In the genomic region with DNA sequence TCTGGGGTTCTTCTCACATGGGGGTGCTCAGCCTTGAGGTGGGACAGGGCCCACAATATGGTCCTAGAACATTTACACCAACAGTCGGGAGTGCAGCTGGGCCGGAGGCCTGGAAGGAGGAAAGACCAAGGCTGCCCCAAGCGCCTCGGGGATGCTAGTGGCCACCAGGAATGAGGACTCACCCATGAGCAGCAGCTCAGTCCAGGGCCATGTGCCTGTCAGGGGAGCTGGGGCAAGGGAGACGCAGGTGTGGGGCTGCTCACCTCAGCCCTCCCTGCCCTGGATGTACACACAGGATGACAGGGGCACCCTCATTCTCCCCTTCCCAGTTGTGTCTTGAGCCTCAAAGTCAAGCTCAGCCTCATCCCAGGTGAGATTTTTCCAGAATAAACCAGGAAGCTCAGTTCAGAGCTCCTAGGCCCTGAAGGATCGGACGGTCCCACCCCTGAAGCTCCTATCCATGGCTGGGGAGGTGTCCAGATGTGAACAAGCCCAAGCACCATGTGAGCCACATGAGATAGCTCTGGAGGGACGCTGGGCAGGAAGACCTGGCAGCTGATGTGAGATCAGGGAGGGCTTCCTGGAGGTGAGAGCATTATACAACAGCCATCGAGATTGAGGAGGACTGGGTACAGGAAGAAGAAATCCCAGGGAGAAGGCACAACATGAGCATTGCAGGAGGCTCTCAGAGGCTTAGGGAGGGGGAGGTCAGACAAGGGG, we compare ENCODE assay signal across 17 cellular contexts. TPM values are rescaled to one million over a fixed set of nuclear protein-coding genes. Genes with fewer than 3 reads are reported as not detected.
"Had no signal": no experiment of that assay in that cellular context is flagged by ENCODE, and none has a peak within 500 bp of the region (broad histone marks: within the 10 kb centered on the region; RNA-seq: fewer than 3 reads in every experiment).

No MANE protein-coding gene starts in this region.

- DNase-seq: activated CD4-positive, alpha-beta T cell treated with anti-CD3 and anti-CD28 coated beads, Interleukin-2, amount 50 U/mL, for 48 hours; activated gamma-delta T cell treated with Interleukin-2 at 50 U/mL for 16 hours; adrenal gland; caudate nucleus; foreskin fibroblast; hippocampal formation; naive thymus-derived CD4-positive, alpha-beta T cell; stimulated activated naive CD8-positive, alpha-beta T cell treated with anti-CD3 and anti-CD28 coated beads, Interleukin-15, amount 100 ng/mL, for 72 hours; T-helper 17 cell; WERI-Rb-1 had no signal

- H3K4me3 Mint-ChIP-seq: activated T-helper 1 cell treated with anti-CD3 and anti-CD28 coated beads, Interleukin-12 subunit alpha, Interleukin-12 subunit beta, Interleukin-2, Interleukin-4 antibody, amounts not matched to agents 30 ng/mL and 10 ng/mL and 1 ng/mL, durations not matched to agents 14 hours and 24 hours and 36 hours; memory B cell; naive thymus-derived CD4-positive, alpha-beta T cell; stimulated activated naive CD8-positive, alpha-beta T cell treated with anti-CD3 and anti-CD28 coated beads, Interleukin-15, amount 100 ng/mL, for 72 hours; T-helper 17 cell; type B pancreatic cell had no signal

- H3K9me3 ChIP-seq: adrenal gland had no signal

- H3K36me3 ChIP-seq: adrenal gland, WERI-Rb-1 had no signal

- ATAC-seq: activated naive CD4-positive, alpha-beta T cell treated with anti-CD3 and anti-CD28 coated beads, Interleukin-2, amount 50 U/mL, for 72 hours; left lobe of liver; naive thymus-derived CD4-positive, alpha-beta T cell; stimulated activated naive CD8-positive, alpha-beta T cell treated with anti-CD3 and anti-CD28 coated beads, Interleukin-15, amount 100 ng/mL, for 72 hours; T-helper 17 cell had no signal

- H3K27me3 ChIP-seq: adrenal gland, dorsolateral prefrontal cortex had no signal

- H3K4me3 ChIP-seq: adrenal gland, dorsolateral prefrontal cortex had no signal

- H3K27me3 Mint-ChIP-seq: naive thymus-derived CD4-positive, alpha-beta T cell; stimulated activated naive CD8-positive, alpha-beta T cell treated with anti-CD3 and anti-CD28 coated beads, Interleukin-15, amount 100 ng/mL, for 72 hours; type B pancreatic cell had no signal

- H3K4me1 ChIP-seq: adrenal gland, parathyroid adenoma had no signal

- H3K9me3 Mint-ChIP-seq: type B pancreatic cell had no signal

- H3K27ac Mint-ChIP-seq: activated T-helper 1 cell treated with anti-CD3 and anti-CD28 coated beads, Interleukin-12 subunit alpha, Interleukin-12 subunit beta, Interleukin-2, Interleukin-4 antibody, amounts not matched to agents 30 ng/mL and 10 ng/mL and 1 ng/mL, durations not matched to agents 14 hours and 24 hours and 36 hours; memory B cell; naive thymus-derived CD4-positive, alpha-beta T cell; T-helper 17 cell; type B pancreatic cell had no signal

- H3K4me1 Mint-ChIP-seq: stimulated activated naive CD8-positive, alpha-beta T cell treated with anti-CD3 and anti-CD28 coated beads, Interleukin-15, amount 100 ng/mL, for 72 hours; T-helper 17 cell had no signal

- H3K27ac ChIP-seq: adrenal gland, dorsolateral prefrontal cortex, parathyroid adenoma, WERI-Rb-1 had no signal

- H3K36me3 Mint-ChIP-seq: activated naive CD4-positive, alpha-beta T cell treated with anti-CD3 and anti-CD28 coated beads, Interleukin-2, amount 50 U/mL, for 72 hours; naive thymus-derived CD4-positive, alpha-beta T cell; type B pancreatic cell had no signal

RNA-seq across cellular contexts. Expression of gene HTRA3, which starts 23.0 kb away (rescaled TPM):
- total RNA-seq: activated naive CD4-positive, alpha-beta T cell treated with anti-CD3 and anti-CD28 coated beads, Interleukin-2, amount 50 U/mL, for 72 hours; activated T-helper 1 cell treated with anti-CD3 and anti-CD28 coated beads, Interleukin-12 subunit alpha, Interleukin-12 subunit beta, Interleukin-2, Interleukin-4 antibody, amounts not matched to agents 30 ng/mL and 10 ng/mL and 1 ng/mL, durations not matched to agents 14 hours and 24 hours and 36 hours; naive thymus-derived CD4-positive, alpha-beta T cell; T-helper 17 cell had no signal
- polyA plus RNA-seq: naive thymus-derived CD4-positive, alpha-beta T cell had no signal
